Comparison of ENCODE assay signal across 8 cellular contexts in genomic region chr7:129781128-129781855, GRCh38.
DNase-seq lines count a peak whose midpoint lies in the region; ATAC-seq lines count a peak whose summit lies in the region.

No MANE protein-coding gene starts in this region.

- no peaks in the 10 kb centered on the region for H3K9me3 Mint-ChIP-seq in activated T-cell treated with anti-CD3 and anti-CD28 coated beads, Interleukin-2, amount 50 U/mL, for 72 hours
- H3K9me3 Mint-ChIP-seq in natural killer cell treated with Interleukin-12 subunit alpha and Interleukin-12 subunit beta and Interleukin-15 and Interleukin-18, amount 100 ng/mL, for 72 hours: no peaks in the 10 kb centered on the region

- H3K4me3 ChIP-seq in MG63: peak overlapping the region; percentile 66

- H3K36me3 Mint-ChIP-seq in activated T-cell treated with anti-CD3 and anti-CD28 coated beads, Interleukin-2, amount 50 U/mL, for 72 hours (ENCODE audit: insufficient read depth in 2 of 2): no peaks in the 10 kb centered on the region
- no peaks in the 10 kb centered on the region for H3K36me3 Mint-ChIP-seq in natural killer cell treated with Interleukin-12 subunit alpha and Interleukin-12 subunit beta and Interleukin-15 and Interleukin-18, amount 100 ng/mL, for 72 hours

- H3K9me3 ChIP-seq in MG63: no peaks in the 10 kb centered on the region

- H3K36me3 ChIP-seq in MG63: no peaks in the 10 kb centered on the region

- DNase-seq in DMS 273 (lab: John Stamatoyannopoulos, UW; ENCODE audit: unreplicated experiment) (peak; percentile 84), MG63 (peak; percentile 20), NCI-H128 (lab: John Stamatoyannopoulos, UW; ENCODE audit: unreplicated experiment) (no peak), CD1c-positive myeloid dendritic cell (ENCODE audit: extremely low spot score) (no peak)
- peak in 1 of 2 donors; percentile 54 for DNase-seq in activated T-cell treated with anti-CD3 and anti-CD28 coated beads, Interleukin-2, amount 50 U/mL, for 72 hours
- no peak for DNase-seq in natural killer cell treated with Interleukin-12 subunit alpha and Interleukin-12 subunit beta and Interleukin-15 and Interleukin-18, amount 100 ng/mL, for 72 hours (ENCODE audit: low spot score)

- peaks cover 66% of the 10 kb centered on the region for H3K27me3 Mint-ChIP-seq in activated T-cell treated with anti-CD3 and anti-CD28 coated beads, Interleukin-2, amount 50 U/mL, for 72 hours (ENCODE audit: low read depth)
- peaks cover 37 to 41% of the 10 kb centered on the region in 2 donors for H3K27me3 Mint-ChIP-seq in natural killer cell treated with Interleukin-12 subunit alpha and Interleukin-12 subunit beta and Interleukin-15 and Interleukin-18, amount 100 ng/mL, for 72 hours

- H3K27ac Mint-ChIP-seq in activated T-cell treated with anti-CD3 and anti-CD28 coated beads, Interleukin-2, amount 50 U/mL, for 72 hours: peak overlapping the region; percentile 5
- no peak overlapping the region for H3K27ac Mint-ChIP-seq in natural killer cell treated with Interleukin-12 subunit alpha and Interleukin-12 subunit beta and Interleukin-15 and Interleukin-18, amount 100 ng/mL, for 72 hours

- H3K4me1 Mint-ChIP-seq in activated T-cell treated with anti-CD3 and anti-CD28 coated beads, Interleukin-2, amount 50 U/mL, for 72 hours (ENCODE audit: low read depth): peaks cover 50% of the 10 kb centered on the region
- peaks cover 28% of the 10 kb centered on the region in 2 donors for H3K4me1 Mint-ChIP-seq in natural killer cell treated with Interleukin-12 subunit alpha and Interleukin-12 subunit beta and Interleukin-15 and Interleukin-18, amount 100 ng/mL, for 72 hours (ENCODE audit: low read depth in 2 of 2)

- peaks cover 3% of the 10 kb centered on the region; the same call in 1 of the 2 replicates for H3K27me3 ChIP-seq in MG63

- no peak for ATAC-seq in activated T-cell treated with anti-CD3 and anti-CD28 coated beads, Interleukin-2, amount 50 U/mL, for 72 hours (replicated peaks in 1 of 2)
- ATAC-seq in natural killer cell treated with Interleukin-12 subunit alpha and Interleukin-12 subunit beta and Interleukin-15 and Interleukin-18, amount 100 ng/mL, for 72 hours: no peak
- ATAC-seq in GM18909 (IDR thresholded peaks at IDR 0.05; ENCODE audit: poor library complexity, unreplicated experiment): no peak
- ATAC-seq in HG02885 (IDR thresholded peaks at IDR 0.05; ENCODE audit: poor library complexity, unreplicated experiment): no peak

- peak overlapping the region; percentile 87 to 92 for H3K4me3 Mint-ChIP-seq in activated T-cell treated with anti-CD3 and anti-CD28 coated beads, Interleukin-2, amount 50 U/mL, for 72 hours
- peak overlapping the region; percentile 78 for H3K4me3 Mint-ChIP-seq in natural killer cell treated with Interleukin-12 subunit alpha and Interleukin-12 subunit beta and Interleukin-15 and Interleukin-18, amount 100 ng/mL, for 72 hours

Comparison
In these comparisons a context has a peak if more than half of its experiments do, and no peak if none do; other contexts are left out.
1. DNase-seq: peak in DMS 273 (single experiment) and MG63 (single experiment); none in natural killer cell treated with Interleukin-12 subunit alpha and Interleukin-12 subunit beta and Interleukin-15 and Interleukin-18, amount 100 ng/mL, for 72 hours (single experiment), NCI-H128 (single experiment) and CD1c-positive myeloid dendritic cell (single experiment).